Comparison of ENCODE assay signal across 8 cellular contexts in genomic region chr2:118882693-118883336, GRCh38. TPM values are rescaled to one million over a fixed set of nuclear protein-coding genes. Genes with fewer than 3 reads are reported as not detected.
DNase-seq lines count a peak whose midpoint lies in the region; ATAC-seq, FAIRE-seq and TF ChIP-seq lines count a peak whose summit lies in the region.

No MANE protein-coding gene starts in this region.

- peak; percentile 91 for TF ChIP-seq CTCF in HepG2 (CRISPR knock-in tag; IDR thresholded peaks at IDR 0.05)

- H2AFZ ChIP-seq in HepG2 (ENCODE audit: low read length): no peak overlapping the region

- in situ Hi-C loops in HepG2 (cut with HindIII; ENCODE audit: extremely low pct_ligation_motif_present, low pct_unique_long_range_greater_than_20kb): loop anchor here (5.0 to 10.0 kb wide), 2 partner anchors 294 to 432 kb away; no protein-coding TSS in a partner anchor

- peak; percentile 47; the same call in 1 of the 2 replicates for TF ChIP-seq RAD21 in HepG2 (CRISPR knock-in tag; IDR thresholded peaks at IDR 0.05)

- peak; percentile 77 for DNase-seq in A172 (ENCODE audit: low spot score)
- DNase-seq in NCI-H2227 treated with DMSO at 0.1 percent for 48 hours (lab: John Stamatoyannopoulos, UW): peak; percentile 61
- DNase-seq in activated CD4-positive, CD25-positive, alpha-beta regulatory T cell (lab: John Stamatoyannopoulos, UW): peak; percentile 17 to 37 (median 28)
- DNase-seq in cerebellar cortex (ENCODE audit: low spot score): peak; percentile 31
- peak; percentile 59 for DNase-seq in HepG2 (ENCODE audit: low spot score)
- peak; percentile 28 to 42 (median 28) for DNase-seq in stimulated activated CD4-positive, alpha-beta T cell treated with anti-CD3 and anti-CD28 coated beads, TNF-alpha, amount 100 ng/mL, for 1 hour (ENCODE audit: low read depth in 3 of 3, low spot score in 1 of 3)

- POLR2A ChIA-PET in HepG2 (lab: Yijun Ruan, JAX): no interaction called here

- CTCF ChIA-PET in HepG2 (lab: Yijun Ruan, JAX; ENCODE audit: low intra/inter-chr PET ratio, low total read pairs): interaction anchor here (0.7 to 2.6 kb wide), 3 partner anchors 244 to 382 kb away, joined by 3 to 14 read pairs (median 7); no protein-coding TSS in a partner anchor

- H3K27ac ChIP-seq in HepG2 (ENCODE audit: extremely low read length, insufficient read depth, low read length): no peak overlapping the region

- no peaks in the 10 kb centered on the region for H3K36me3 ChIP-seq in HepG2 (replicated peaks in 1 of 2; ENCODE audit: control insufficient read depth in 1 of 2, insufficient read depth in 2 of 2, low read length in 2 of 2)

- peak overlapping the region in 2 of 3 experiments; percentile 17 to 53; a peak in 1 of 6 replicates for H3K4me3 ChIP-seq in HepG2 (replicated peaks in 1 of 3; ENCODE audit: insufficient read depth in 1 of 3, low read depth in 2 of 3, low read length in 3 of 3)

- ATAC-seq in GM18508 (IDR thresholded peaks at IDR 0.05; ENCODE audit: insufficient read depth, unreplicated experiment): peak; percentile 71
- peak; percentile 90 for ATAC-seq in HG03095 (IDR thresholded peaks at IDR 0.05; ENCODE audit: unreplicated experiment)
- ATAC-seq in HepG2: peak; percentile 90

- TF ChIP-seq POLR2A in HepG2 (IDR thresholded peaks at IDR 0.05; ENCODE audit: insufficient read depth in 1 of 2, low read depth in 2 of 2, low read length in 2 of 2): no peak

- 23% methylated on average over 17 of the region's 17 CpGs for WGBS in HepG2 (ENCODE audit: low lambda C conversion rate)

- BruUV-seq in HepG2 (replicated peaks; lab: Mats Ljungman, UMichigan): no TSS peak

- peak overlapping the region; percentile 74 for H3K4me2 ChIP-seq in HepG2 (ENCODE audit: low read depth, low read length)

- no peaks in the 10 kb centered on the region for H4K20me1 ChIP-seq in HepG2 (ENCODE audit: insufficient read depth, low read length)

- H3K79me2 ChIP-seq in HepG2 (ENCODE audit: insufficient read depth, low read length): no peaks in the 10 kb centered on the region

- 0 out of 2 replicates have a peak, but pooled peaks cover 4% of the 10 kb centered on the region for H3K4me1 ChIP-seq in HepG2 (ENCODE audit: insufficient read depth, low read length)

- peak; percentile 72 for FAIRE-seq in HepG2 (lab: Jason Lieb, UNC)

- H3K9me3 ChIP-seq in HepG2 (ENCODE audit: low read length): no peaks in the 10 kb centered on the region

- intact Hi-C loops in HepG2 (cut with micrococcal nuclease; ENCODE audit: unreplicated experiment): loop anchor here (1.0 kb wide), 1 partner anchor 125 kb away; no protein-coding TSS in a partner anchor

- TF ChIP-seq EP300 in HepG2 (IDR thresholded peaks at IDR 0.05; ENCODE audit: low read depth in 2 of 2, low read length in 2 of 2): no peak
- TF ChIP-seq EP300 in HepG2 (CRISPR knock-in tag; IDR thresholded peaks at IDR 0.05; ENCODE audit: borderline replicate concordance): no peak

- no peaks in the 10 kb centered on the region for H3K27me3 ChIP-seq in HepG2 (ENCODE audit: control insufficient read depth in 1 of 2, insufficient read depth in 2 of 2, low read length in 2 of 2)

- H3K9ac ChIP-seq in HepG2 (ENCODE audit: insufficient read depth, low read depth, low read length): no peak overlapping the region

TF ChIP-seq in HepG2, 621 proteins besides CTCF, POLR2A, EP300 and RAD21 (continues in another document):
- TF ChIP-seq CSRNP2 (CRISPR knock-in tag; conservative IDR thresholded peaks at IDR 0.05; ENCODE audit: low read depth): no peak
- no peak for TF ChIP-seq ATF5 (CRISPR knock-in tag; IDR thresholded peaks at IDR 0.05; ENCODE audit: low read depth)

RNA-seq across cellular contexts. Expression of gene EN1, which starts 35.4 kb away (rescaled TPM):
- total RNA-seq in A172 (2014; rRNA removed; shearing (Covaris generic)): 1.0 and 2.0 TPM in 2 replicates
- total RNA-seq in HepG2 (2016; rRNA removed; fragmentation: Illumina TruSeq; extraction: Trizol): not detected in 2 replicates
- not detected in 2 replicates for total RNA-seq in HepG2 (2016; cell fraction: cytosol; rRNA removed; fragmentation: Illumina TruSeq; extraction: Trizol; ENCODE audit: low read depth)
- not detected in 2 replicates for total RNA-seq in HepG2 (2016; cell fraction: insoluble cytoplasmic fraction; rRNA removed; fragmentation: Illumina TruSeq; extraction: Trizol)
- not detected in 2 replicates for total RNA-seq in HepG2 (2016; cell fraction: membrane; rRNA removed; fragmentation: Illumina TruSeq; extraction: Trizol)
- total RNA-seq in HepG2 (2016; cell fraction: nucleus; rRNA removed; fragmentation: Illumina TruSeq; extraction: Trizol): not detected in 2 replicates
- polyA plus RNA-seq in HepG2 (2011; rRNA removed): not detected in 2 replicates
- not detected in 2 replicates for polyA plus RNA-seq in HepG2 (2011; cell fraction: cytosol; rRNA removed)
- polyA plus RNA-seq in HepG2 (2011; cell fraction: nucleus; rRNA removed): not detected in 2 replicates
- not detected in 2 replicates for polyA plus RNA-seq in HepG2 (2012)
- polyA plus RNA-seq in HepG2 (2016; cell fraction: cytosol; fragmentation: Illumina TruSeq; extraction: Trizol; ENCODE audit: low read depth): not detected in 2 replicates
- polyA plus RNA-seq in HepG2 (2016; cell fraction: insoluble cytoplasmic fraction; fragmentation: Illumina TruSeq; extraction: Trizol; ENCODE audit: low read depth): not detected in 2 replicates
- polyA plus RNA-seq in HepG2 (2016; cell fraction: membrane; fragmentation: Illumina TruSeq; extraction: Trizol; ENCODE audit: low read depth): not detected in 2 replicates
- not detected in 2 replicates for polyA plus RNA-seq in HepG2 (2016; cell fraction: nucleus; fragmentation: Illumina TruSeq; extraction: Trizol; ENCODE audit: insufficient read depth, low read depth)
- not detected in 2 replicates for polyA minus RNA-seq in HepG2 (2011; rRNA and poly(A)+ RNA removed; ENCODE audit: low replicate concordance)
- polyA minus RNA-seq in HepG2 (2011; cell fraction: cytosol; rRNA and poly(A)+ RNA removed): not detected in 2 replicates
- not detected in 2 replicates for polyA minus RNA-seq in HepG2 (2011; cell fraction: nucleus; rRNA and poly(A)+ RNA removed)

RNA-seq across cellular contexts. Expression of gene MARCO, which starts 59.2 kb away (rescaled TPM):
- total RNA-seq in A172 (2014; rRNA removed; shearing (Covaris generic)): not detected in 2 replicates
- not detected in 2 replicates for total RNA-seq in HepG2 (2016; rRNA removed; fragmentation: Illumina TruSeq; extraction: Trizol)
- not detected in 2 replicates for total RNA-seq in HepG2 (2016; cell fraction: cytosol; rRNA removed; fragmentation: Illumina TruSeq; extraction: Trizol; ENCODE audit: low read depth)
- total RNA-seq in HepG2 (2016; cell fraction: insoluble cytoplasmic fraction; rRNA removed; fragmentation: Illumina TruSeq; extraction: Trizol): not detected in 2 replicates
- total RNA-seq in HepG2 (2016; cell fraction: membrane; rRNA removed; fragmentation: Illumina TruSeq; extraction: Trizol): not detected in 2 replicates
- not detected in 2 replicates for total RNA-seq in HepG2 (2016; cell fraction: nucleus; rRNA removed; fragmentation: Illumina TruSeq; extraction: Trizol)
- polyA plus RNA-seq in HepG2 (2011; rRNA removed): not detected in 2 replicates
- not detected in 2 replicates for polyA plus RNA-seq in HepG2 (2011; cell fraction: cytosol; rRNA removed)
- polyA plus RNA-seq in HepG2 (2011; cell fraction: nucleus; rRNA removed): not detected in 2 replicates
- not detected in 2 replicates for polyA plus RNA-seq in HepG2 (2012)
- polyA plus RNA-seq in HepG2 (2016; cell fraction: cytosol; fragmentation: Illumina TruSeq; extraction: Trizol; ENCODE audit: low read depth): not detected in 2 replicates
- not detected in 2 replicates for polyA plus RNA-seq in HepG2 (2016; cell fraction: insoluble cytoplasmic fraction; fragmentation: Illumina TruSeq; extraction: Trizol; ENCODE audit: low read depth)
- polyA plus RNA-seq in HepG2 (2016; cell fraction: membrane; fragmentation: Illumina TruSeq; extraction: Trizol; ENCODE audit: low read depth): not detected in 2 replicates
- not detected in 2 replicates for polyA plus RNA-seq in HepG2 (2016; cell fraction: nucleus; fragmentation: Illumina TruSeq; extraction: Trizol; ENCODE audit: insufficient read depth, low read depth)
- polyA minus RNA-seq in HepG2 (2011; rRNA and poly(A)+ RNA removed; ENCODE audit: low replicate concordance): not detected in 2 replicates
- not detected in 2 replicates for polyA minus RNA-seq in HepG2 (2011; cell fraction: cytosol; rRNA and poly(A)+ RNA removed)
- polyA minus RNA-seq in HepG2 (2011; cell fraction: nucleus; rRNA and poly(A)+ RNA removed): not detected in 2 replicates
